16 cellular contexts compared by ENCODE assay signal in the genomic region with DNA sequence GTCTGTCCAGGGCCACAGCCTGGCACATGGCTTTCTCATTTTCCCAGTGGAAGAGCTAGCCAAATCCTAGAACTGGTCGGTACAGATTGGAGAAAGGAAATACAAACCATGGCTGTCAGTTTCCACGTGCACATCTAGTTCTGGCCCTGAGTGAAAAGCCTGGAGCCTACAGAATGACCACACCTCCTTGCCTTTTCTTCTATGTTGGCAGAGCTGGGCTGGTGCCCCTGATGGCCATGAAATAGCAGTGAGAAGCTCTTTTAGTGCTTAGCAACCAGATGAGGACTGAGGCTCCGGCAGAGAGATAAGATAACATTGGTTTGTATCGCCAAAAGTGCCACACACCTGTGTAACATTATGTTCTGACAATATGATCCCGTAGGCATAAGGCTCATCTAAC. TPM values are rescaled to one million over a fixed set of nuclear protein-coding genes. Genes with fewer than 3 reads are reported as not detected.
DNase-seq lines count a peak whose midpoint lies in the region; ATAC-seq and TF ChIP-seq lines count a peak whose summit lies in the region.
"Had no signal": no experiment of that assay in that cellular context is flagged by ENCODE, and none has a peak within 500 bp of the region (broad histone marks: within the 10 kb centered on the region; RNA-seq: fewer than 3 reads in every experiment).

No MANE protein-coding gene starts in this region.

- H2AK5ac ChIP-seq in IMR-90 (ENCODE audit: low read depth, low read length) = peak overlapping the region; percentile 16; the same call in 1 of the 2 replicates

- H3K79me1 ChIP-seq in IMR-90 (ENCODE audit: low read depth in 1 of 2, low read length in 2 of 2) = peaks cover 0 to 2% of the 10 kb centered on the region in 2 experiments; a peak in 1 of 4 replicates

- DNase-seq in IMR-90 (no peak), NCI-H69 (lab: John Stamatoyannopoulos, UW) (peak; percentile 59), epithelial cell of prostate (ENCODE audit: low read depth, low spot score) (no peak), left kidney (ENCODE audit: low read depth, low spot score) (peak; percentile 5), NCI-H128 (lab: John Stamatoyannopoulos, UW; ENCODE audit: unreplicated experiment) (no peak), AG20443 (ENCODE audit: low spot score) (no peak)
- DNase-seq: activated CD4-positive, alpha-beta T cell treated with anti-CD3 and anti-CD28 coated beads for 36 hours; COR-L47; NCI-H1417 treated with DMSO at 0.1 percent for 48 hours; NCI-H510A; occipital lobe; right lobe of liver; thyroid gland had no signal

- H3K9me3 ChIP-seq in IMR-90 (ENCODE audit: control insufficient read depth, insufficient read depth, low read length) = no peaks in the 10 kb centered on the region
- H3K9me3 ChIP-seq: right lobe of liver, thyroid gland had no signal

- CTCF ChIA-PET in IMR-90 (lab: Yijun Ruan, JAX) = no interaction called here

- H2AK9ac ChIP-seq in IMR-90 (replicated peaks; ENCODE audit: low read depth, low read length, poor library complexity) = peak overlapping the region; percentile 76

- no peak overlapping the region for H2BK15ac ChIP-seq in IMR-90 (ENCODE audit: low read depth, low read length)

- peaks cover 1% of the 10 kb centered on the region; the same call in 1 of the 2 replicates for H3K36me3 ChIP-seq in IMR-90 (ENCODE audit: control insufficient read depth, insufficient read depth, low read length)
- H3K36me3 ChIP-seq: thyroid gland had no signal

- no peak overlapping the region for H4K91ac ChIP-seq in IMR-90 (ENCODE audit: insufficient read depth, low read depth, low read length)

- WGBS in IMR-90 (ENCODE audit: extremely low coverage in 2 of 2, insufficient read length in 1 of 2), 2 experiments = no CpG with 5 or more reads among the region's 5 CpGs

- peaks cover 8% of the 10 kb centered on the region for H3K9me1 ChIP-seq in IMR-90 (ENCODE audit: insufficient read depth, low read length)

- H4K8ac ChIP-seq in IMR-90 (ENCODE audit: low read depth in 2 of 2, low read length in 2 of 2) = no peak overlapping the region

- H3K4ac ChIP-seq in IMR-90 (ENCODE audit: low read depth, low read length) = peak overlapping the region; percentile 7; the same call in 1 of the 2 replicates

- no peak for TF ChIP-seq RAD21 in IMR-90 (IDR thresholded peaks at IDR 0.05; ENCODE audit: low read length)

- no TSS peak for BruUV-seq in IMR-90 (replicated peaks; lab: Mats Ljungman, UMichigan)

- peak overlapping the region; percentile 59; the same call in 1 of the 2 replicates for H3K23ac ChIP-seq in IMR-90 (ENCODE audit: low read depth, low read length)

- intact Hi-C loops in IMR-90 (cut with micrococcal nuclease) = loop anchor here (1.0 kb wide), 1 partner anchor 33 kb away; no protein-coding TSS in a partner anchor

- POLR2A ChIA-PET in IMR-90 (lab: Charles Lee; ENCODE audit: unreplicated experiment) = no interaction called here

- H3K56ac ChIP-seq in IMR-90 (ENCODE audit: extremely low read depth, insufficient read depth, low read length) = no peak overlapping the region

- no peak overlapping the region for H2BK5ac ChIP-seq in IMR-90 (ENCODE audit: low read depth, low read length, poor library complexity, severe bottlenecking)

- H3K4me3 ChIP-seq in IMR-90 (ENCODE audit: insufficient read depth, low read depth, low read length) = no peak overlapping the region
- H3K4me3 ChIP-seq: GM23248, right lobe of liver, thyroid gland had no signal

- no peak overlapping the region for H4K5ac ChIP-seq in IMR-90 (ENCODE audit: low read depth, low read length)

- H3K4me1 ChIP-seq in IMR-90 (ENCODE audit: control insufficient read depth, insufficient read depth, low read length) = peaks cover 3% of the 10 kb centered on the region; the same call in 1 of the 2 replicates
- H3K4me1 ChIP-seq: right lobe of liver had no signal

- H3K14ac ChIP-seq in IMR-90 (replicated peaks; ENCODE audit: low read depth, low read length) = no peak overlapping the region

- no peak overlapping the region for H3K9ac ChIP-seq in IMR-90 (ENCODE audit: low read depth, low read length)
- H3K9ac ChIP-seq: GM23248 had no signal

- H2AFZ ChIP-seq in IMR-90 (replicated peaks; ENCODE audit: low read length, poor library complexity) = peak overlapping the region; percentile 47
- H2AFZ ChIP-seq: GM23248 had no signal

- no peak overlapping the region for H3K27ac ChIP-seq in IMR-90 (ENCODE audit: insufficient read depth, low read length)
- peak overlapping the region; percentile 20 for H3K27ac ChIP-seq in epithelial cell of prostate
- H3K27ac ChIP-seq: GM23248, right lobe of liver, thyroid gland had no signal

- no peak overlapping the region for H2BK20ac ChIP-seq in IMR-90 (ENCODE audit: low read depth, low read length)

- in situ Hi-C loops in IMR-90 (cut with MboI; ENCODE audit: low sequenced_read_pairs) = no loop called here

- no peak for TF ChIP-seq POLR2A in IMR-90 (IDR thresholded peaks at IDR 0.05; ENCODE audit: low read depth, low read length)

- H4K20me1 ChIP-seq in IMR-90 (ENCODE audit: insufficient read depth, low read length) = no peaks in the 10 kb centered on the region

- TF ChIP-seq CTCF in IMR-90 (conservative IDR thresholded peaks at IDR 0.05; ENCODE audit: low read depth, low read length) = no peak

- dilution Hi-C loops in IMR-90 (cut with HindIII; ENCODE audit: low sequenced_read_pairs, unreplicated experiment) = no loop called here

- no peak overlapping the region; the same call in 1 of the 2 replicates for H2BK120ac ChIP-seq in IMR-90 (ENCODE audit: low read depth, low read length)

- no peak overlapping the region for H3K18ac ChIP-seq in IMR-90 (ENCODE audit: low read depth, low read length)

- no peaks in the 10 kb centered on the region for H3K27me3 ChIP-seq in IMR-90 (ENCODE audit: control insufficient read depth, insufficient read depth, low read length)
- H3K27me3 ChIP-seq: right lobe of liver, thyroid gland had no signal

- ATAC-seq in IMR-90 (ENCODE audit: low read depth) (no peak), GM21390 (IDR thresholded peaks at IDR 0.05; ENCODE audit: unreplicated experiment) (no peak)
- ATAC-seq: activated CD4-positive, alpha-beta T cell treated with anti-CD3 and anti-CD28 coated beads for 36 hours; right lobe of liver; stimulated activated memory B cell treated with anti-CD40 and anti-IgM and Interleukin-4, amounts not matched to agents 10 μg/mL and 1 μg/mL and 100 μg/mL, for 72 hours had no signal

- no peak overlapping the region for H3K4me2 ChIP-seq in IMR-90 (ENCODE audit: low read depth, low read length)

TF ChIP-seq in IMR-90, 13 proteins besides CTCF, POLR2A, EP300 and RAD21:
- no peak for TF ChIP-seq BHLHE40 (IDR thresholded peaks at IDR 0.05; ENCODE audit: low read depth, low read length)
- no peak for TF ChIP-seq RCOR1 (IDR thresholded peaks at IDR 0.05; ENCODE audit: insufficient replicate concordance, low read length)
- no peak for TF ChIP-seq SMC3 (IDR thresholded peaks at IDR 0.05; ENCODE audit: low read depth, low read length)
- no peak for TF ChIP-seq MAFK (IDR thresholded peaks at IDR 0.05; ENCODE audit: low read depth, low read length)
- no peak for TF ChIP-seq MXI1 (IDR thresholded peaks at IDR 0.05; ENCODE audit: borderline replicate concordance, low read depth, low read length)
- TF ChIP-seq RFX5 (IDR thresholded peaks at IDR 0.05; ENCODE audit: low read depth, low read length) = no peak
- no peak for TF ChIP-seq MAZ (IDR thresholded peaks at IDR 0.05; ENCODE audit: borderline replicate concordance, low read depth, low read length)
- TF ChIP-seq, protein P1, sequence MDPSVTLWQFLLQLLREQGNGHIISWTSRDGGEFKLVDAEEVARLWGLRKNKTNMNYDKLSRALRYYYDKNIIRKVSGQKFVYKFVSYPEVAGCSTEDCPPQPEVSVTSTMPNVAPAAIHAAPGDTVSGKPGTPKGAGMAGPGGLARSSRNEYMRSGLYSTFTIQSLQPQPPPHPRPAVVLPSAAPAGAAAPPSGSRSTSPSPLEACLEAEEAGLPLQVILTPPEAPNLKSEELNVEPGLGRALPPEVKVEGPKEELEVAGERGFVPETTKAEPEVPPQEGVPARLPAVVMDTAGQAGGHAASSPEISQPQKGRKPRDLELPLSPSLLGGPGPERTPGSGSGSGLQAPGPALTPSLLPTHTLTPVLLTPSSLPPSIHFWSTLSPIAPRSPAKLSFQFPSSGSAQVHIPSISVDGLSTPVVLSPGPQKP (IDR thresholded peaks at IDR 0.05; ENCODE audit: borderline replicate concordance, low read depth, low read length) = no peak
- no peak for TF ChIP-seq CEBPB (IDR thresholded peaks at IDR 0.05; ENCODE audit: low read depth, low read length)
- TF ChIP-seq NFE2L2 (IDR thresholded peaks at IDR 0.05; ENCODE audit: low read depth, low read length) = no peak
- TF ChIP-seq, protein P2, sequence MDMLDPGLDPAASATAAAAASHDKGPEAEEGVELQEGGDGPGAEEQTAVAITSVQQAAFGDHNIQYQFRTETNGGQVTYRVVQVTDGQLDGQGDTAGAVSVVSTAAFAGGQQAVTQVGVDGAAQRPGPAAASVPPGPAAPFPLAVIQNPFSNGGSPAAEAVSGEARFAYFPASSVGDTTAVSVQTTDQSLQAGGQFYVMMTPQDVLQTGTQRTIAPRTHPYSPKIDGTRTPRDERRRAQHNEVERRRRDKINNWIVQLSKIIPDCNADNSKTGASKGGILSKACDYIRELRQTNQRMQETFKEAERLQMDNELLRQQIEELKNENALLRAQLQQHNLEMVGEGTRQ (IDR thresholded peaks at IDR 0.05; ENCODE audit: low read depth, low read length) = no peak
- TF ChIP-seq CHD1 (IDR thresholded peaks at IDR 0.05; ENCODE audit: low read depth, low read length) = no peak
- no peak for TF ChIP-seq FOS (IDR thresholded peaks at IDR 0.05; ENCODE audit: low read depth, low read length)

RNA-seq across cellular contexts. Expression of a gene that starts 39.7 kb away (rescaled TPM):
- 14.3 and 16.4 TPM in 2 replicates for total RNA-seq in IMR-90 (2012; rRNA removed)
- 17.6 and 22.6 TPM in 2 replicates for polyA plus RNA-seq in IMR-90 (2012; rRNA removed)
- 9.8 and 23.1 TPM in 2 replicates for polyA plus RNA-seq in IMR-90 (2012; cell fraction: cytosol; rRNA removed)
- polyA plus RNA-seq in IMR-90 (2012; cell fraction: nucleus; rRNA removed; ENCODE audit: low replicate concordance) = 3.2 and 15.3 TPM in 2 replicates

Comparison
In these comparisons a context has a peak if more than half of its experiments do, and no peak if none do; other contexts are left out.
1. DNase-seq: peak in NCI-H69 (single experiment) and left kidney (single experiment); none in IMR-90 (single experiment), epithelial cell of prostate (single experiment), NCI-H128 (single experiment) and AG20443 (single experiment).